ENCODE assay signal across 23 cellular contexts in genomic region chr1:173572465-173572864, GRCh38. TPM values are rescaled to one million over a fixed set of nuclear protein-coding genes. Genes with fewer than 3 reads are reported as not detected.
A peak's percentile ranks its signal among the peaks of the same experiment; 100 is the strongest.
DNase-seq lines count a peak whose midpoint lies in the region; ATAC-seq, FAIRE-seq and TF ChIP-seq lines count a peak whose summit lies in the region.
"Had no signal": no experiment of that assay in that cellular context is flagged by ENCODE, and none has a peak within 500 bp of the region (broad histone marks: within the 10 kb centered on the region; RNA-seq: fewer than 3 reads in every experiment).

No MANE protein-coding gene starts in this region.

- TF ChIP-seq RAD21 in IMR-90 (IDR thresholded peaks at IDR 0.05; ENCODE audit: low read length) = no peak
- TF ChIP-seq RAD21 in K562 (CRISPR knock-in tag; conservative IDR thresholded peaks at IDR 0.05 in 1 of 2, IDR thresholded peaks at IDR 0.05 in 1 of 2) = no peak

- H3K4me1 ChIP-seq in IMR-90 (ENCODE audit: control insufficient read depth, insufficient read depth, low read length) (no peaks in the 10 kb centered on the region), K562 (replicated peaks in 1 of 2; ENCODE audit: control insufficient read depth in 2 of 2, insufficient read depth in 2 of 2, low read length in 2 of 2) (no peaks in the 10 kb centered on the region)
- H3K4me1 ChIP-seq: BE2C, BLaER1 had no signal

- H2AFZ ChIP-seq in IMR-90 (replicated peaks; ENCODE audit: low read length, poor library complexity) (no peak overlapping the region), K562 (ENCODE audit: low read depth, low read length) (no peak overlapping the region)

- H3K36me3 ChIP-seq in IMR-90 (ENCODE audit: control insufficient read depth, insufficient read depth, low read length) (no peaks in the 10 kb centered on the region), K562 (ENCODE audit: control insufficient read depth, insufficient read depth, low read length) (no peaks in the 10 kb centered on the region)
- H3K36me3 ChIP-seq: BE2C, BLaER1 had no signal

- H3K56ac ChIP-seq in IMR-90 (ENCODE audit: extremely low read depth, insufficient read depth, low read length) = no peak overlapping the region

- CTCF ChIA-PET in IMR-90 (lab: Yijun Ruan, JAX) = no interaction called here
- CTCF ChIA-PET in K562 (lab: Yijun Ruan, JAX; ENCODE audit: low intra/inter-chr PET ratio) = no interaction called here

- no peak overlapping the region for H3K23ac ChIP-seq in IMR-90 (ENCODE audit: low read depth, low read length)

- H4K20me1 ChIP-seq in IMR-90 (ENCODE audit: insufficient read depth, low read length) (no peaks in the 10 kb centered on the region), K562 (replicated peaks; ENCODE audit: control insufficient read depth, insufficient read depth, low read length) (no peaks in the 10 kb centered on the region)
- H4K20me1 ChIP-seq: BLaER1 had no signal

- TF ChIP-seq POLR2A in IMR-90 (IDR thresholded peaks at IDR 0.05; ENCODE audit: low read depth, low read length) (no peak), K562 (conservative IDR thresholded peaks at IDR 0.05) (no peak)

- no peaks in the 10 kb centered on the region for H3K9me3 ChIP-seq in IMR-90 (ENCODE audit: control insufficient read depth, insufficient read depth, low read length)
- H3K9me3 ChIP-seq in K562 (replicated peaks; ENCODE audit: control insufficient read depth, insufficient read depth, low read depth, low read length) = no peaks in the 10 kb centered on the region
- H3K9me3 ChIP-seq: BE2C, BLaER1 had no signal

- no peaks in the 10 kb centered on the region for H3K79me1 ChIP-seq in IMR-90 (ENCODE audit: low read depth in 1 of 2, low read length in 2 of 2)

- no CpG with 5 or more reads among the region's 2 CpGs for WGBS in IMR-90 (ENCODE audit: extremely low coverage in 2 of 2, insufficient read length in 1 of 2), 2 experiments
- 26% methylated on average over 2 of the region's 2 CpGs for WGBS in K562 (ENCODE audit: insufficient coverage, low coverage, missing lambda C conversion rate)

- no peak overlapping the region for H3K4me2 ChIP-seq in IMR-90 (ENCODE audit: low read depth, low read length)
- H3K4me2 ChIP-seq in K562 (ENCODE audit: insufficient read depth, low read length) = no peak overlapping the region
- H3K4me2 ChIP-seq: BLaER1 had no signal

- no peak overlapping the region for H2BK5ac ChIP-seq in IMR-90 (ENCODE audit: low read depth, low read length, poor library complexity, severe bottlenecking)

- H3K14ac ChIP-seq in IMR-90 (replicated peaks; ENCODE audit: low read depth, low read length) = no peak overlapping the region

- H2BK15ac ChIP-seq in IMR-90 (ENCODE audit: low read depth, low read length) = no peak overlapping the region

- H3K9me1 ChIP-seq in IMR-90 (ENCODE audit: insufficient read depth, low read length) (no peaks in the 10 kb centered on the region; the same call in 1 of the 2 replicates), K562 (ENCODE audit: control insufficient read depth, insufficient read depth, low read length) (no peaks in the 10 kb centered on the region)

- H2BK120ac ChIP-seq in IMR-90 (ENCODE audit: low read depth, low read length) = no peak overlapping the region

- BruUV-seq in IMR-90 (replicated peaks; lab: Mats Ljungman, UMichigan) (no TSS peak), K562 (replicated peaks; lab: Mats Ljungman, UMichigan) (no TSS peak)

- H3K18ac ChIP-seq in IMR-90 (ENCODE audit: low read depth, low read length) = no peak overlapping the region

- dilution Hi-C loops in IMR-90 (cut with HindIII; ENCODE audit: low sequenced_read_pairs, unreplicated experiment) = no loop called here

- POLR2A ChIA-PET in IMR-90 (lab: Charles Lee; ENCODE audit: unreplicated experiment) (no interaction called here), K562 (lab: Yijun Ruan, JAX) (interaction anchor here (0.5 kb wide), 1 partner anchor 1079 kb away, joined by 3 read pairs; no protein-coding TSS in a partner anchor)

- no peak for TF ChIP-seq CTCF in D721Med (IDR thresholded peaks at IDR 0.05; ENCODE audit: insufficient read depth, missing control alignments)
- no peak for TF ChIP-seq CTCF in IMR-90 (conservative IDR thresholded peaks at IDR 0.05; ENCODE audit: low read depth, low read length)
- TF ChIP-seq CTCF in K562 (IDR thresholded peaks at IDR 0.05 in 2 of 3, conservative IDR thresholded peaks at IDR 0.05 in 1 of 3; ENCODE audit: insufficient read depth in 2 of 3, low read depth in 1 of 3, low read length in 3 of 3) = no peak

- H3K4ac ChIP-seq in IMR-90 (ENCODE audit: low read depth, low read length) = no peak overlapping the region

- TF ChIP-seq EP300 in K562 (IDR thresholded peaks at IDR 0.05; ENCODE audit: low read length) = no peak

- no peak overlapping the region for H2BK20ac ChIP-seq in IMR-90 (ENCODE audit: low read depth, low read length)

- peaks cover 2% of the 10 kb centered on the region; the same call in 1 of the 2 replicates for H3K27me3 ChIP-seq in IMR-90 (ENCODE audit: control insufficient read depth, insufficient read depth, low read length)
- no peaks in the 10 kb centered on the region for H3K27me3 ChIP-seq in K562 (ENCODE audit: control insufficient read depth in 2 of 2, insufficient read depth in 2 of 2, low read length in 2 of 2)
- H3K27me3 ChIP-seq: BLaER1 had no signal

- H3K79me2 ChIP-seq in K562 (ENCODE audit: control insufficient read depth, insufficient read depth, low read length) = no peaks in the 10 kb centered on the region

- H2AK9ac ChIP-seq in IMR-90 (replicated peaks; ENCODE audit: low read depth, low read length, poor library complexity) = no peak overlapping the region

- H4K8ac ChIP-seq in IMR-90 (ENCODE audit: low read depth in 2 of 2, low read length in 2 of 2) = no peak overlapping the region

- intact Hi-C loops in IMR-90 (cut with micrococcal nuclease) (no loop called here), K562 (cut with micrococcal nuclease) (loop anchor here (10.0 kb wide), 1 partner anchor 252 kb away; the partner anchor contains the start of genes CENPL and DARS2)

- in situ Hi-C loops in IMR-90 (cut with MboI; ENCODE audit: low sequenced_read_pairs) = no loop called here
- in situ Hi-C loops in K562 (cut with MboI) = no loop called here

- no peak overlapping the region for H2AK5ac ChIP-seq in IMR-90 (ENCODE audit: low read depth, low read length)

- H3K4me3 ChIP-seq in IMR-90 (ENCODE audit: insufficient read depth, low read depth, low read length) (no peak overlapping the region), K562 (no peak overlapping the region)
- H3K4me3 ChIP-seq: BLaER1 had no signal

- H4K91ac ChIP-seq in IMR-90 (ENCODE audit: insufficient read depth, low read depth, low read length) = no peak overlapping the region

- DNase-seq in D721Med (ENCODE audit: insufficient read length, low spot score) (no peak), IMR-90 (no peak), K562 (ENCODE audit: extremely low read depth in 1 of 4, low spot score in 3 of 4) (no peak)
- DNase-seq: 8988T; ACHN; BE2C; C1 segment of cervical spinal cord; CD4-positive, alpha-beta memory T cell; CD4-positive, CD25-positive, alpha-beta regulatory T cell; CD8-positive, alpha-beta memory T cell; COR-L47; DMS79 treated with DMSO at 0.1 percent for 48 hours; GF-D8 had no signal

- H3K9ac ChIP-seq in IMR-90 (ENCODE audit: low read depth, low read length) = no peak overlapping the region
- no peak overlapping the region for H3K9ac ChIP-seq in K562 (ENCODE audit: insufficient read depth in 1 of 2, low read depth in 2 of 2, low read length in 2 of 2)
- H3K9ac ChIP-seq: BLaER1 had no signal

- FAIRE-seq in D721Med (lab: Jason Lieb, UNC) (peak; percentile 6), K562 (lab: Jason Lieb, UNC) (no peak)
- FAIRE-seq: A204.1, G401.6, GM12891, GM19239 had no signal

- no peak for ATAC-seq in IMR-90 (ENCODE audit: low read depth)
- no peak for ATAC-seq in K562
- no peak for ATAC-seq in HG03135 (IDR thresholded peaks at IDR 0.05; ENCODE audit: unreplicated experiment)
- no peak for ATAC-seq in HG02610 (IDR thresholded peaks at IDR 0.05; ENCODE audit: unreplicated experiment)

- no peak overlapping the region for H4K5ac ChIP-seq in IMR-90 (ENCODE audit: low read depth, low read length)

- H3K27ac ChIP-seq in IMR-90 (ENCODE audit: insufficient read depth, low read length) (no peak overlapping the region), K562 (ENCODE audit: extremely low read depth, low read depth, low read length) (no peak overlapping the region)
- H3K27ac ChIP-seq: BLaER1 had no signal

TF ChIP-seq in IMR-90, 13 proteins besides CTCF, POLR2A, EP300 and RAD21 (continues in another document):
- no peak for TF ChIP-seq BHLHE40 (IDR thresholded peaks at IDR 0.05; ENCODE audit: low read depth, low read length)
- no peak for TF ChIP-seq MAFK (IDR thresholded peaks at IDR 0.05; ENCODE audit: low read depth, low read length)
- no peak for TF ChIP-seq FOS (IDR thresholded peaks at IDR 0.05; ENCODE audit: low read depth, low read length)

TF ChIP-seq in K562, 482 proteins besides CTCF, POLR2A, EP300 and RAD21 (continues in another document):
- TF ChIP-seq SNIP1 (IDR thresholded peaks at IDR 0.05; ENCODE audit: low read depth) (no peak), ZNF311 (CRISPR knock-in tag; IDR thresholded peaks at IDR 0.05) (no peak)

RNA-seq across cellular contexts. Expression of gene SLC9C2, which starts 30.4 kb away (rescaled TPM):
- not detected in 2 replicates for total RNA-seq in IMR-90 (2012; rRNA removed)
- not detected in 2 replicates for polyA plus RNA-seq in IMR-90 (2012; rRNA removed)
- not detected in 2 replicates for polyA plus RNA-seq in IMR-90 (2012; cell fraction: cytosol; rRNA removed)
- not detected in 2 replicates for polyA plus RNA-seq in IMR-90 (2012; cell fraction: nucleus; rRNA removed; ENCODE audit: low replicate concordance)
- not detected in 2 replicates for total RNA-seq in K562 (2011; cell fraction: chromatin; rRNA removed; ENCODE audit: low replicate concordance)
- total RNA-seq in K562 (2011; cell fraction: nucleolus; rRNA removed) = not detected in 2 replicates
- not detected in 2 replicates for total RNA-seq in K562 (2011; cell fraction: nucleoplasm; rRNA removed)
- 0.37 TPM in 1 of 2 replicates, not detected in the other for total RNA-seq in K562 (2014; rRNA removed)
- 0.11 and 0.29 TPM in 2 replicates for total RNA-seq in K562 (2014; rRNA removed; fragmentation: Illumina TruSeq; extraction: Trizol)
- 0.19 and 0.22 TPM in 2 replicates for total RNA-seq in K562 (2015; rRNA removed; fragmentation: Illumina TruSeq; extraction: Trizol)
- not detected in 2 replicates for total RNA-seq in K562 (2021)
- 0.07 TPM in 1 of 2 replicates, not detected in the other for polyA plus RNA-seq in K562 (2011; rRNA removed)
- polyA plus RNA-seq in K562 (2011; cell fraction: cytosol; rRNA removed) = 0.13 TPM in 1 of 2 replicates, not detected in the other
- 0.06 TPM in 1 of 2 replicates, not detected in the other for polyA plus RNA-seq in K562 (2011; cell fraction: nucleus; rRNA removed)
- polyA plus RNA-seq in K562 (2012) = 0.12 and 0.42 TPM in 2 replicates
- not detected in 2 replicates for polyA plus RNA-seq in K562 (2014; fragmentation: Illumina TruSeq; extraction: Trizol)
- under 1 TPM; 0.13 to 0.18 TPM for polyA plus RNA-seq in K562 (2014; fragmentation: Nextera tagmentation; extraction: Ambion mirVana)
- 0.05 TPM in 1 of 2 replicates, not detected in the other for polyA plus RNA-seq in K562 (2014; rRNA removed)
- polyA minus RNA-seq in K562 (2011; rRNA and poly(A)+ RNA removed) = 0.27 TPM in 1 of 2 replicates, not detected in the other
- not detected in 2 replicates for polyA minus RNA-seq in K562 (2011; cell fraction: cytosol; rRNA and poly(A)+ RNA removed)
- polyA minus RNA-seq in K562 (2011; cell fraction: nucleus; rRNA and poly(A)+ RNA removed) = 1.6 TPM in 1 of 2 replicates, not detected in the other
- total RNA-seq: A673; CD4-positive, alpha-beta memory T cell; CD4-positive, CD25-positive, alpha-beta regulatory T cell; CD8-positive, alpha-beta memory T cell had no signal
- polyA plus RNA-seq: AG04450; CD14-positive monocyte; CD4-positive, alpha-beta memory T cell; CD4-positive, CD25-positive, alpha-beta regulatory T cell; CD8-positive, alpha-beta memory T cell had no signal
